In the genomic region with DNA sequence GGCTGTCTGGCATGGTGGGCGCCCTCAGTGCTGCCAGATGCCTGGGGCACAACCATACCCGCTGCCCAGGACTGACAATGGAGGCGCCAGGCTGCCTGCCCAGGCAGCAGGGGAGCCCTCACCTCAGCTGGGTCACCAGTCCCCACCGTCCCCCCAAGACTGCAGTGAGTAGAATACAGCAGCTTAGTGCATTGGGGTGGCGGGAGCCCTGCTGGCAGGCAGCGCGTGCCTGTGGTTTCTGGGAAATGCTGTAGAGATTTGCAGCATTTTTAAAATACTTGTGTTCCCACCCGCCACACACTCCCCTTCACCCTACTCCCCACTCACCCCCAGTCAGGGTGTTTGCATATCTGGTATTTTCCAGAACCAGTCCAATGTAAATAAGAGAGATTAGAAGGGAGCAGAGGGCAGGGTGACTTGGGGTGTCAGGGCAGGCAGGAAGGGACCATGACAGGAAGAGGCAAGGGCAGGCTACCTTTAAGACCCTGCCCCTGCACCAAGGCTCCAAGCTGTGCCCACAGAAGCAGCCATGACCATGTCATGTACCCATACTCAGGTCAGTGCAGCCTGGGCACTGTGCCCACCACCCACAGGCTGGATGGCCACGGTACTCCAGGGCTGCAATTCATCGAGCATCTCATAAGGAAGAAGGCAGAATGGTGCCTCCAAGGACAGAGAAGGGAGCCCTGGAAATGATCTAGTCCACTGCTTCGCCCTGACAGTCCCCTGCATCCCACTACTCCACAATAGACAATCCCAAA, we compare ENCODE assay signal across 1 cellular context.
A peak's percentile ranks its signal among the peaks of the same experiment; 100 is the strongest.
TF ChIP-seq lines count a peak whose summit lies in the region.

No MANE protein-coding gene starts in this region.

TF ChIP-seq in HepG2, 621 proteins besides CTCF, POLR2A, EP300 and RAD21 (continued from another document and continues in another):
- TF ChIP-seq ARID5B (CRISPR knock-in tag; IDR thresholded peaks at IDR 0.05) (peak; percentile 80), ZMYM4 (CRISPR knock-in tag; IDR thresholded peaks at IDR 0.05) (peak; percentile 45; the same call in 1 of the 2 replicates), ETV5 (CRISPR knock-in tag; IDR thresholded peaks at IDR 0.05; ENCODE audit: borderline replicate concordance) (peak; percentile 75; the same call in 1 of the 2 replicates), ZNF746 (CRISPR knock-in tag; IDR thresholded peaks at IDR 0.05) (peak; percentile 43; the same call in 1 of the 2 replicates), ZBTB33 (CRISPR knock-in tag; IDR thresholded peaks at IDR 0.05) (peak; percentile 94), ZNF816 (CRISPR knock-in tag; IDR thresholded peaks at IDR 0.05; ENCODE audit: borderline replicate concordance) (no peak), AGO1 (IDR thresholded peaks at IDR 0.05; ENCODE audit: low read depth, low read length, poor library complexity, severe bottlenecking) (no peak), HMG20B (CRISPR knock-in tag; conservative IDR thresholded peaks at IDR 0.05) (peak; percentile 70), ZNF703 (CRISPR knock-in tag; IDR thresholded peaks at IDR 0.05; ENCODE audit: borderline replicate concordance) (no peak), JDP2 (CRISPR knock-in tag; IDR thresholded peaks at IDR 0.05; ENCODE audit: borderline replicate concordance) (no peak), ZNF7 (CRISPR knock-in tag; IDR thresholded peaks at IDR 0.05) (0 out of 2 replicates have a peak, but pooled peaks have one; percentile 9), HNF4G (IDR thresholded peaks at IDR 0.05; ENCODE audit: borderline replicate concordance, low read depth, low read length) (0 out of 2 replicates have a peak, but pooled peaks have one; percentile 65), HNF4G (CRISPR knock-in tag; IDR thresholded peaks at IDR 0.05; ENCODE audit: borderline replicate concordance, low read depth) (no peak), PCBP1 (IDR thresholded peaks at IDR 0.05; ENCODE audit: borderline replicate concordance, low read depth, low read length) (no peak), RBFOX2 (IDR thresholded peaks at IDR 0.05; ENCODE audit: low read depth, low read length) (0 out of 2 replicates have a peak, but pooled peaks have one; percentile 28), FOXP1 (IDR thresholded peaks at IDR 0.05) (no peak), FOXP1 (CRISPR knock-in tag; IDR thresholded peaks at IDR 0.05) (no peak; the same call in 1 of the 2 replicates), MED1 (CRISPR knock-in tag; IDR thresholded peaks at IDR 0.05) (peak; percentile 88), AHDC1 (CRISPR knock-in tag; IDR thresholded peaks at IDR 0.05; ENCODE audit: borderline replicate concordance) (0 out of 2 replicates have a peak, but pooled peaks have one; percentile 60), ZMYM3 (CRISPR knock-in tag; IDR thresholded peaks at IDR 0.05) (0 out of 2 replicates have a peak, but pooled peaks have one; percentile 23), ZKSCAN1 (IDR thresholded peaks at IDR 0.05; ENCODE audit: low read length) (no peak), HIVEP1 (CRISPR knock-in tag; IDR thresholded peaks at IDR 0.05) (0 out of 2 replicates have a peak, but pooled peaks have one; percentile 21), ZNF607 (CRISPR knock-in tag; IDR thresholded peaks at IDR 0.05; ENCODE audit: borderline replicate concordance) (0 out of 2 replicates have a peak, but pooled peaks have one; percentile 43), ZNF619 (CRISPR knock-in tag; IDR thresholded peaks at IDR 0.05) (no peak), IRF2 (CRISPR knock-in tag; IDR thresholded peaks at IDR 0.05) (peak; percentile 70; the same call in 1 of the 2 replicates), SPEN (CRISPR knock-in tag; IDR thresholded peaks at IDR 0.05; ENCODE audit: low read depth) (peak; percentile 68; the same call in 1 of the 2 replicates), ZZZ3 (CRISPR knock-in tag; IDR thresholded peaks at IDR 0.05; ENCODE audit: borderline replicate concordance) (0 out of 2 replicates have a peak, but pooled peaks have one; percentile 40), NCOA2 (CRISPR knock-in tag; IDR thresholded peaks at IDR 0.05) (peak; percentile 89), ZNF777 (CRISPR knock-in tag; IDR thresholded peaks at IDR 0.05) (no peak), ZNF331 (CRISPR knock-in tag; IDR thresholded peaks at IDR 0.05) (peak; percentile 65)
- TF ChIP-seq, protein P1, sequence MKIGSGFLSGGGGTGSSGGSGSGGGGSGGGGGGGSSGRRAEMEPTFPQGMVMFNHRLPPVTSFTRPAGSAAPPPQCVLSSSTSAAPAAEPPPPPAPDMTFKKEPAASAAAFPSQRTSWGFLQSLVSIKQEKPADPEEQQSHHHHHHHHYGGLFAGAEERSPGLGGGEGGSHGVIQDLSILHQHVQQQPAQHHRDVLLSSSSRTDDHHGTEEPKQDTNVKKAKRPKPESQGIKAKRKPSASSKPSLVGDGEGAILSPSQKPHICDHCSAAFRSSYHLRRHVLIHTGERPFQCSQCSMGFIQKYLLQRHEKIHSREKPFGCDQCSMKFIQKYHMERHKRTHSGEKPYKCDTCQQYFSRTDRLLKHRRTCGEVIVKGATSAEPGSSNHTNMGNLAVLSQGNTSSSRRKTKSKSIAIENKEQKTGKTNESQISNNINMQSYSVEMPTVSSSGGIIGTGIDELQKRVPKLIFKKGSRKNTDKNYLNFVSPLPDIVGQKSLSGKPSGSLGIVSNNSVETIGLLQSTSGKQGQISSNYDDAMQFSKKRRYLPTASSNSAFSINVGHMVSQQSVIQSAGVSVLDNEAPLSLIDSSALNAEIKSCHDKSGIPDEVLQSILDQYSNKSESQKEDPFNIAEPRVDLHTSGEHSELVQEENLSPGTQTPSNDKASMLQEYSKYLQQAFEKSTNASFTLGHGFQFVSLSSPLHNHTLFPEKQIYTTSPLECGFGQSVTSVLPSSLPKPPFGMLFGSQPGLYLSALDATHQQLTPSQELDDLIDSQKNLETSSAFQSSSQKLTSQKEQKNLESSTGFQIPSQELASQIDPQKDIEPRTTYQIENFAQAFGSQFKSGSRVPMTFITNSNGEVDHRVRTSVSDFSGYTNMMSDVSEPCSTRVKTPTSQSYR (CRISPR knock-in tag; IDR thresholded peaks at IDR 0.05; ENCODE audit: borderline replicate concordance) = peak; percentile 51; the same call in 1 of the 2 replicates
- TF ChIP-seq, protein P2, sequence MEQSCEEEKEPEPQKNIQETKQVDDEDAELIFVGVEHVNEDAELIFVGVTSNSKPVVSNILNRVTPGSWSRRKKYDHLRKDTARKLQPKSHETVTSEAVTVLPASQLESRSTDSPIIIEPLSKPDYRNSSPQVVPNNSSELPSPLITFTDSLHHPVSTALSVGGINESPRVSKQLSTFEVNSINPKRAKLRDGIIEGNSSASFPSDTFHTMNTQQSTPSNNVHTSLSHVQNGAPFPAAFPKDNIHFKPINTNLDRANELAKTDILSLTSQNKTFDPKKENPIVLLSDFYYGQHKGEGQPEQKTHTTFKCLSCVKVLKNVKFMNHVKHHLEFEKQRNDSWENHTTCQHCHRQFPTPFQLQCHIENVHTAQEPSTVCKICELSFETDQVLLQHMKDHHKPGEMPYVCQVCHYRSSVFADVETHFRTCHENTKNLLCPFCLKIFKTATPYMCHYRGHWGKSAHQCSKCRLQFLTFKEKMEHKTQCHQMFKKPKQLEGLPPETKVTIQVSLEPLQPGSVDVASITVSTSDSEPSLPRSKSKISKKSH (CRISPR knock-in tag; IDR thresholded peaks at IDR 0.05; ENCODE audit: borderline replicate concordance) = no peak
- TF ChIP-seq, protein P3, sequence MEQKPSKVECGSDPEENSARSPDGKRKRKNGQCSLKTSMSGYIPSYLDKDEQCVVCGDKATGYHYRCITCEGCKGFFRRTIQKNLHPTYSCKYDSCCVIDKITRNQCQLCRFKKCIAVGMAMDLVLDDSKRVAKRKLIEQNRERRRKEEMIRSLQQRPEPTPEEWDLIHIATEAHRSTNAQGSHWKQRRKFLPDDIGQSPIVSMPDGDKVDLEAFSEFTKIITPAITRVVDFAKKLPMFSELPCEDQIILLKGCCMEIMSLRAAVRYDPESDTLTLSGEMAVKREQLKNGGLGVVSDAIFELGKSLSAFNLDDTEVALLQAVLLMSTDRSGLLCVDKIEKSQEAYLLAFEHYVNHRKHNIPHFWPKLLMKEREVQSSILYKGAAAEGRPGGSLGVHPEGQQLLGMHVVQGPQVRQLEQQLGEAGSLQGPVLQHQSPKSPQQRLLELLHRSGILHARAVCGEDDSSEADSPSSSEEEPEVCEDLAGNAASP (CRISPR knock-in tag; IDR thresholded peaks at IDR 0.05; ENCODE audit: borderline replicate concordance) = peak; percentile 90; the same call in 1 of the 2 replicates
- TF ChIP-seq, protein P4, sequence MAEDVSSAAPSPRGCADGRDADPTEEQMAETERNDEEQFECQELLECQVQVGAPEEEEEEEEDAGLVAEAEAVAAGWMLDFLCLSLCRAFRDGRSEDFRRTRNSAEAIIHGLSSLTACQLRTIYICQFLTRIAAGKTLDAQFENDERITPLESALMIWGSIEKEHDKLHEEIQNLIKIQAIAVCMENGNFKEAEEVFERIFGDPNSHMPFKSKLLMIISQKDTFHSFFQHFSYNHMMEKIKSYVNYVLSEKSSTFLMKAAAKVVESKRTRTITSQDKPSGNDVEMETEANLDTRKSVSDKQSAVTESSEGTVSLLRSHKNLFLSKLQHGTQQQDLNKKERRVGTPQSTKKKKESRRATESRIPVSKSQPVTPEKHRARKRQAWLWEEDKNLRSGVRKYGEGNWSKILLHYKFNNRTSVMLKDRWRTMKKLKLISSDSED (CRISPR knock-in tag; IDR thresholded peaks at IDR 0.05) = no peak
